ENCODE assay signal across 23 cellular contexts in the genomic region with DNA sequence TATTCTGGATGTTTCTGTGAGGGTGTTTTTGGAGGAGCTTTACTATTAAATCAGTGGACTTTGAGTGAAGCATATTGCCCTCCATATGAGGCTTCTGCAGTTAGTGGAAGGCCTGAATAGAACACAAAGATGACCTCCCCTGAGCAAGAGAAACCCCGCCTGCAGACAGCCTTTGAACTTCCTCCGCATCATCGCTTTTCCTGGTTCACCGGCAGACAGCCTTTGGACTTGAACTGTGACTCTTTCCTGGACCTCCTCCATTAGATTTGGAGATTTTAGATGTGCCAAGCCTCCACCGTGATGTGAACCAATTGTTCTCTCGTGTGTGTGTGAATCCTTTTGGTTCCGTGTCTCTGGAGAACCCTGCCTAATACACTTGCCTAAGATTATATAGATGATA.
DNase-seq lines count a peak whose midpoint lies in the region; ATAC-seq and TF ChIP-seq lines count a peak whose summit lies in the region.
"Had no signal": no experiment of that assay in that cellular context is flagged by ENCODE, and none has a peak within 500 bp of the region (broad histone marks: within the 10 kb centered on the region; RNA-seq: fewer than 3 reads in every experiment).

No MANE protein-coding gene starts in this region.

- no peak for TF ChIP-seq CTCF in LNCaP clone FGC (IDR thresholded peaks at IDR 0.05; ENCODE audit: control insufficient read depth, extremely low read depth, insufficient read depth)
- no peak for TF ChIP-seq CTCF in right lobe of liver (IDR thresholded peaks at IDR 0.05)
- TF ChIP-seq CTCF in neural progenitor cell (IDR thresholded peaks at IDR 0.05): no peak
- TF ChIP-seq CTCF in prostate gland (IDR thresholded peaks at IDR 0.05): no peak

- H3F3A ChIP-seq in neural progenitor cell (ENCODE audit: low read depth): no peaks in the 10 kb centered on the region

- H3K27ac ChIP-seq in right lobe of liver (no peak overlapping the region), neural progenitor cell (no peak overlapping the region), prostate gland (no peak overlapping the region)
- H3K27ac ChIP-seq: A549; BLaER1 treated with 17β-estradiol and CSF1 and Interleukin-3, amounts not matched to agents 10 nM and 100 nM had no signal

- no peaks in the 10 kb centered on the region for H3K27me3 Mint-ChIP-seq in neural progenitor cell (ENCODE audit: insufficient read depth, low read depth)
- H3K27me3 Mint-ChIP-seq: CD4-positive, alpha-beta T cell; CD8-positive, alpha-beta memory T cell had no signal

- H3K79me2 ChIP-seq in neural progenitor cell (ENCODE audit: low read depth): no peaks in the 10 kb centered on the region

- no peaks in the 10 kb centered on the region for H3K4me1 Mint-ChIP-seq in neural progenitor cell
- H3K4me1 Mint-ChIP-seq: GM23338, H9 had no signal

- peak; percentile 8 for DNase-seq in LNCaP clone FGC (ENCODE audit: low read depth)
- DNase-seq in left lobe of liver (ENCODE audit: low spot score): peak; percentile 65
- peak in 2 of 3 donors; percentile 34 to 66 for DNase-seq in right lobe of liver
- no peak for DNase-seq in neural progenitor cell (ENCODE audit: low spot score)
- DNase-seq in prostate gland (ENCODE audit: low spot score): no peak
- DNase-seq in activated naive CD4-positive, alpha-beta T cell treated with anti-CD3 and anti-CD28 coated beads, Interleukin-2, amount 50 U/mL, for 16 hours: no peak
- DNase-seq: 8988T; ACHN; AML-193; BE2C; CD4-positive, alpha-beta T cell; CD8-positive, alpha-beta memory T cell; DMS 273 treated with DMSO at 0.1 percent for 48 hours; EL; GDM1; H9 had no signal

- H3K27ac Mint-ChIP-seq in neural progenitor cell: peak overlapping the region; percentile 81
- H3K27ac Mint-ChIP-seq: CD4-positive, alpha-beta T cell; GM23338; H9 had no signal

- H3K36me3 ChIP-seq in right lobe of liver (no peaks in the 10 kb centered on the region), neural progenitor cell (no peaks in the 10 kb centered on the region), prostate gland (no peaks in the 10 kb centered on the region)
- H3K36me3 ChIP-seq: BE2C had no signal

- H4K20me1 ChIP-seq in neural progenitor cell (ENCODE audit: low read depth): no peaks in the 10 kb centered on the region
- H4K20me1 ChIP-seq: BLaER1 treated with 17β-estradiol and CSF1 and Interleukin-3, amounts not matched to agents 10 nM and 100 nM had no signal

- H3K4me2 ChIP-seq in neural progenitor cell: no peak overlapping the region
- H3K4me2 ChIP-seq: A549; BLaER1 treated with 17β-estradiol and CSF1 and Interleukin-3, amounts not matched to agents 10 nM and 100 nM; GM23338 had no signal

- H2AFZ ChIP-seq in neural progenitor cell (replicated peaks): no peak overlapping the region
- H2AFZ ChIP-seq: GM23338 had no signal

- H3K27me3 ChIP-seq in right lobe of liver (no peaks in the 10 kb centered on the region), neural progenitor cell (no peaks in the 10 kb centered on the region), prostate gland (replicated peaks; ENCODE audit: insufficient read depth) (no peaks in the 10 kb centered on the region)
- H3K27me3 ChIP-seq: BE2C; BLaER1 treated with 17β-estradiol and CSF1 and Interleukin-3, amounts not matched to agents 10 nM and 100 nM had no signal

- H3K9me3 ChIP-seq in right lobe of liver: no peaks in the 10 kb centered on the region
- no peaks in the 10 kb centered on the region for H3K9me3 ChIP-seq in neural progenitor cell (ENCODE audit: low read depth)
- no peaks in the 10 kb centered on the region for H3K9me3 ChIP-seq in prostate gland
- H3K9me3 ChIP-seq: A549, BE2C had no signal

- peak; percentile 94 for ATAC-seq in left lobe of liver
- ATAC-seq in right lobe of liver: peak; percentile 65 to 96 (median 88)
- no peak for ATAC-seq in GM18517 (IDR thresholded peaks at IDR 0.05; ENCODE audit: unreplicated experiment)
- ATAC-seq: A549, GM23338, HCT116 had no signal

- intact Hi-C loops in right lobe of liver (cut with DNase I) (no loop called here), prostate gland (cut with DNase I) (no loop called here)

- no peak overlapping the region for H3K4me3 ChIP-seq in LNCaP clone FGC (ENCODE audit: low read depth, low read length)
- H3K4me3 ChIP-seq in right lobe of liver: no peak overlapping the region
- no peak overlapping the region for H3K4me3 ChIP-seq in neural progenitor cell
- no peak overlapping the region for H3K4me3 ChIP-seq in prostate gland
- H3K4me3 ChIP-seq: A549; BLaER1 treated with 17β-estradiol and CSF1 and Interleukin-3, amounts not matched to agents 10 nM and 100 nM; GM12878; GM23338 had no signal

- no peaks in the 10 kb centered on the region for H3K36me3 Mint-ChIP-seq in neural progenitor cell
- H3K36me3 Mint-ChIP-seq: CD14-positive monocyte had no signal

- WGBS in right lobe of liver (ENCODE audit: insufficient coverage, low coverage, low lambda C conversion rate, missing lambda C conversion rate): 39% methylated on average over 7 of the region's 7 CpGs
- WGBS in prostate gland: 77% methylated on average over 7 of the region's 7 CpGs

- no peak overlapping the region for H3K4me3 Mint-ChIP-seq in neural progenitor cell
- H3K4me3 Mint-ChIP-seq: CD14-positive monocyte; CD4-positive, alpha-beta T cell; CD8-positive, alpha-beta memory T cell; GM23338; H9 had no signal

- H3K9me3 Mint-ChIP-seq in neural progenitor cell: peaks cover 24% of the 10 kb centered on the region

- H3K4me1 ChIP-seq in right lobe of liver (no peaks in the 10 kb centered on the region), neural progenitor cell (no peaks in the 10 kb centered on the region), prostate gland (replicated peaks) (no peaks in the 10 kb centered on the region)
- H3K4me1 ChIP-seq: A549 had no signal

- no peak for TF ChIP-seq POLR2A in right lobe of liver (IDR thresholded peaks at IDR 0.05)
- no peak for TF ChIP-seq POLR2A in prostate gland (IDR thresholded peaks at IDR 0.05)

- H3K9ac ChIP-seq in neural progenitor cell: no peak overlapping the region
- H3K9ac ChIP-seq: BLaER1 treated with 17β-estradiol and CSF1 and Interleukin-3, amounts not matched to agents 10 nM and 100 nM had no signal

Comparison
In these comparisons a context has a peak if more than half of its experiments do, and no peak if none do; other contexts are left out.
1. DNase-seq: peak in LNCaP clone FGC (single experiment), left lobe of liver (single experiment) and right lobe of liver (2 of 3); none in neural progenitor cell (single experiment), prostate gland (single experiment) and activated naive CD4-positive, alpha-beta T cell treated with anti-CD3 and anti-CD28 coated beads, Interleukin-2, amount 50 U/mL, for 16 hours (single experiment).